Comparison of ENCODE assay signal across 18 cellular contexts in genomic region chr1:15962671-15963362, GRCh38. TPM values are rescaled to one million over a fixed set of nuclear protein-coding genes. Genes with fewer than 3 reads are reported as not detected.
DNase-seq lines count a peak whose midpoint lies in the region; ATAC-seq and TF ChIP-seq lines count a peak whose summit lies in the region.
"Had no signal": no experiment of that assay in that cellular context is flagged by ENCODE, and none has a peak within 500 bp of the region (broad histone marks: within the 10 kb centered on the region; RNA-seq: fewer than 3 reads in every experiment).

No MANE protein-coding gene starts in this region.

- no peaks in the 10 kb centered on the region for H3K9me3 ChIP-seq in tibial artery
- H3K9me3 ChIP-seq: Peyer's patch, right atrium auricular region had no signal

- no peak for TF ChIP-seq CTCF in activated CD8-positive, alpha-beta T cell treated with anti-CD3 and anti-CD28 coated beads for 36 hours (IDR thresholded peaks at IDR 0.05)
- no peak for TF ChIP-seq CTCF in coronary artery (IDR thresholded peaks at IDR 0.05)
- TF ChIP-seq CTCF in tibial artery (IDR thresholded peaks at IDR 0.05), result no peak

- no peaks in the 10 kb centered on the region for H3K9me3 Mint-ChIP-seq in activated naive CD4-positive, alpha-beta T cell treated with anti-CD3 and anti-CD28 coated beads, Interleukin-2, amount 50 U/mL, for 24 hours
- no peaks in the 10 kb centered on the region for H3K9me3 Mint-ChIP-seq in activated CD8-positive, alpha-beta T cell treated with anti-CD3 and anti-CD28 coated beads for 36 hours

- ATAC-seq in activated CD8-positive, alpha-beta T cell treated with anti-CD3 and anti-CD28 coated beads for 36 hours, result no peak
- no peak for ATAC-seq in HG03108 (IDR thresholded peaks at IDR 0.05; ENCODE audit: unreplicated experiment)
- ATAC-seq: foreskin keratinocyte, HepG2 had no signal

- intact Hi-C loops in activated CD8-positive, alpha-beta T cell treated with anti-CD3 and anti-CD28 coated beads for 36 hours (cut with micrococcal nuclease), result no loop called here
- intact Hi-C loops in tibial artery (cut with DNase I; ENCODE audit: low total_unique reads), result loop anchor here (5.0 kb wide), 1 partner anchor 136 kb away; no protein-coding TSS in a partner anchor

- H3K27me3 ChIP-seq in tibial artery, result no peaks in the 10 kb centered on the region
- H3K27me3 ChIP-seq: foreskin keratinocyte, Peyer's patch, right atrium auricular region had no signal

- peak overlapping the region; percentile 99 for H3K27ac Mint-ChIP-seq in activated naive CD4-positive, alpha-beta T cell treated with anti-CD3 and anti-CD28 coated beads, Interleukin-2, amount 50 U/mL, for 24 hours
- H3K27ac Mint-ChIP-seq in activated CD8-positive, alpha-beta T cell treated with anti-CD3 and anti-CD28 coated beads for 36 hours, result peak overlapping the region; percentile 99

- no peak for DNase-seq in activated naive CD4-positive, alpha-beta T cell (lab: John Stamatoyannopoulos, UW)
- no peak for DNase-seq in activated CD8-positive, alpha-beta T cell treated with anti-CD3 and anti-CD28 coated beads for 36 hours
- DNase-seq in coronary artery (ENCODE audit: low spot score), result no peak
- DNase-seq in tibial artery, result no peak
- no peak for DNase-seq in activated CD4-positive, CD25-positive, alpha-beta regulatory T cell (lab: John Stamatoyannopoulos, UW)
- no peak for DNase-seq in occipital lobe (lab: John Stamatoyannopoulos, UW)
- DNase-seq: amniotic stem cell, foreskin keratinocyte, NCI-H146, NCI-H82, SW 1271 had no signal

- H3K27ac ChIP-seq in coronary artery (peak overlapping the region; percentile 19 to 42), tibial artery (peak overlapping the region; percentile 21 to 54)
- H3K27ac ChIP-seq: foreskin keratinocyte, right atrium auricular region had no signal

- peaks cover 7% of the 10 kb centered on the region for H3K36me3 Mint-ChIP-seq in activated naive CD4-positive, alpha-beta T cell treated with anti-CD3 and anti-CD28 coated beads, Interleukin-2, amount 50 U/mL, for 24 hours
- peaks cover 30% of the 10 kb centered on the region for H3K36me3 Mint-ChIP-seq in activated CD8-positive, alpha-beta T cell treated with anti-CD3 and anti-CD28 coated beads for 36 hours (ENCODE audit: low read depth)

- peaks cover 0 to under 1% (median 0%) of the 10 kb centered on the region in 3 donors for H3K36me3 ChIP-seq in tibial artery
- H3K36me3 ChIP-seq: right atrium auricular region had no signal

- POLR2A ChIA-PET in activated CD8-positive, alpha-beta T cell treated with anti-CD3 and anti-CD28 coated beads for 36 hours (lab: Charles Lee), result interaction anchor here (0.9 to 4.4 kb wide), 3 partner anchors 9 to 13 kb away, joined by 3 to 50 read pairs (median 27); no protein-coding TSS in a partner anchor

- CTCF ChIA-PET in activated CD8-positive, alpha-beta T cell treated with anti-CD3 and anti-CD28 coated beads for 36 hours (lab: Charles Lee), result interaction anchor here (1.5 to 2.0 kb wide), 2 partner anchors 11 to 171 kb away, joined by 5 to 6 read pairs; no protein-coding TSS in a partner anchor

- H3K4me1 Mint-ChIP-seq in activated naive CD4-positive, alpha-beta T cell treated with anti-CD3 and anti-CD28 coated beads, Interleukin-2, amount 50 U/mL, for 24 hours, result peaks cover 96% of the 10 kb centered on the region
- H3K4me1 Mint-ChIP-seq in activated CD8-positive, alpha-beta T cell treated with anti-CD3 and anti-CD28 coated beads for 36 hours (ENCODE audit: low read depth), result peaks cover 97% of the 10 kb centered on the region

- H3K4me3 ChIP-seq in coronary artery (no peak overlapping the region), tibial artery (no peak overlapping the region)
- H3K4me3 ChIP-seq: Peyer's patch, right atrium auricular region had no signal

- H3K4me3 Mint-ChIP-seq in activated naive CD4-positive, alpha-beta T cell treated with anti-CD3 and anti-CD28 coated beads, Interleukin-2, amount 50 U/mL, for 24 hours, result peak overlapping the region; percentile 91
- H3K4me3 Mint-ChIP-seq in activated CD8-positive, alpha-beta T cell treated with anti-CD3 and anti-CD28 coated beads for 36 hours, result peak overlapping the region; percentile 62

- H3K27me3 Mint-ChIP-seq in activated naive CD4-positive, alpha-beta T cell treated with anti-CD3 and anti-CD28 coated beads, Interleukin-2, amount 50 U/mL, for 24 hours, result no peaks in the 10 kb centered on the region
- no peaks in the 10 kb centered on the region for H3K27me3 Mint-ChIP-seq in activated CD8-positive, alpha-beta T cell treated with anti-CD3 and anti-CD28 coated beads for 36 hours

- H3K4me1 ChIP-seq in tibial artery, result peaks cover 0 to 69% (median 26%) of the 10 kb centered on the region in 4 donors

RNA-seq across cellular contexts. Expression of gene ZBTB17, which starts 13.1 kb away (rescaled TPM):
- total RNA-seq in activated CD8-positive, alpha-beta T cell treated with anti-CD3 and anti-CD28 coated beads for 36 hours, result 10 to 100 TPM; 44.1 to 45.7 TPM
- total RNA-seq in occipital lobe, result 38.8 TPM

RNA-seq across cellular contexts. Expression of gene SRARP, which starts 41.2 kb away (rescaled TPM):
- total RNA-seq in activated CD8-positive, alpha-beta T cell treated with anti-CD3 and anti-CD28 coated beads for 36 hours, result not detected
- total RNA-seq in occipital lobe, result 0.62 TPM
- total RNA-seq: endothelial cell of umbilical vein, foreskin keratinocyte, M059J, Peyer's patch had no signal

RNA-seq across cellular contexts. Expression of gene HSPB7, which starts 55.0 kb away (rescaled TPM):
- not detected for total RNA-seq in activated CD8-positive, alpha-beta T cell treated with anti-CD3 and anti-CD28 coated beads for 36 hours
- not detected for total RNA-seq in occipital lobe
- total RNA-seq: endothelial cell of umbilical vein, foreskin keratinocyte, HepG2 had no signal

RNA-seq across cellular contexts. Expression of gene CLCNKA, which starts 59.0 kb away (rescaled TPM):
- total RNA-seq in activated CD8-positive, alpha-beta T cell treated with anti-CD3 and anti-CD28 coated beads for 36 hours, result not detected
- not detected for total RNA-seq in occipital lobe
- total RNA-seq: endothelial cell of umbilical vein, foreskin keratinocyte, HepG2 had no signal
